Comparison of ENCODE assay signal across 13 cellular contexts in genomic region chrX:38896724-38897298, GRCh38.
DNase-seq lines count a peak whose midpoint lies in the region; ATAC-seq lines count a peak whose summit lies in the region.
"Had no signal": no experiment of that assay in that cellular context is flagged by ENCODE, and none has a peak within 500 bp of the region (broad histone marks: within the 10 kb centered on the region; RNA-seq: fewer than 3 reads in every experiment).

No MANE protein-coding gene starts in this region.

- peak; percentile 64 for ATAC-seq in GM18858 (IDR thresholded peaks at IDR 0.05; ENCODE audit: unreplicated experiment)
- ATAC-seq in GM21423 (IDR thresholded peaks at IDR 0.05; ENCODE audit: unreplicated experiment), result peak; percentile 74
- peak; percentile 66 for ATAC-seq in HG03066 (IDR thresholded peaks at IDR 0.05; ENCODE audit: low read depth, unreplicated experiment)
- ATAC-seq in left lobe of liver, result peak; percentile 59
- ATAC-seq: SK-N-SH treated with all-trans-retinoic acid at 6 μM for 48 hours; stimulated activated naive B cell treated with anti-CD40 and anti-IgM and Interleukin-4, amounts not matched to agents 10 μg/mL and 1 μg/mL and 100 μg/mL, for 72 hours had no signal

- H3K9me3 Mint-ChIP-seq in activated naive CD4-positive, alpha-beta T cell treated with anti-CD3 and anti-CD28 coated beads, Interleukin-2, amount 10 ng/mL, durations not matched to agents 7 days and 5 days, result no peaks in the 10 kb centered on the region
- H3K9me3 Mint-ChIP-seq: activated naive CD4-positive, alpha-beta T cell treated with anti-CD3 and anti-CD28 coated beads, Interleukin-2, amount 50 U/mL, for 72 hours; stimulated activated naive B cell treated with anti-CD40 and anti-IgM and Interleukin-4, amounts not matched to agents 10 μg/mL and 1 μg/mL and 100 μg/mL, for 72 hours had no signal

- H3K36me3 Mint-ChIP-seq in activated naive CD4-positive, alpha-beta T cell treated with anti-CD3 and anti-CD28 coated beads, Interleukin-2, amount 10 ng/mL, durations not matched to agents 7 days and 5 days, result no peaks in the 10 kb centered on the region
- H3K36me3 Mint-ChIP-seq: activated naive CD4-positive, alpha-beta T cell treated with anti-CD3 and anti-CD28 coated beads, Interleukin-2, amount 50 U/mL, for 72 hours; stimulated activated naive B cell treated with anti-CD40 and anti-IgM and Interleukin-4, amounts not matched to agents 10 μg/mL and 1 μg/mL and 100 μg/mL, for 72 hours had no signal

- no peak overlapping the region for H3K4me3 Mint-ChIP-seq in activated naive CD4-positive, alpha-beta T cell treated with anti-CD3 and anti-CD28 coated beads, Interleukin-2, amount 10 ng/mL, durations not matched to agents 7 days and 5 days
- H3K4me3 Mint-ChIP-seq: stimulated activated naive B cell treated with anti-CD40 and anti-IgM and Interleukin-4, amounts not matched to agents 10 μg/mL and 1 μg/mL and 100 μg/mL, for 72 hours had no signal

- no peaks in the 10 kb centered on the region for H3K27me3 Mint-ChIP-seq in activated naive CD4-positive, alpha-beta T cell treated with anti-CD3 and anti-CD28 coated beads, Interleukin-2, amount 10 ng/mL, durations not matched to agents 7 days and 5 days

- DNase-seq in left lobe of liver (ENCODE audit: low spot score) (no peak), MV-4-11 (lab: John Stamatoyannopoulos, UW) (no peak), SKM-1 (lab: John Stamatoyannopoulos, UW; ENCODE audit: unreplicated experiment) (no peak)
- DNase-seq in activated naive CD4-positive, alpha-beta T cell treated with anti-CD3 and anti-CD28 coated beads, Interleukin-2, amount 10 ng/mL, durations not matched to agents 7 days and 5 days, result no peak
- DNase-seq: foreskin fibroblast; NCI-H1417; sigmoid colon; stimulated activated naive B cell treated with anti-CD40 and anti-IgM and Interleukin-4, amounts not matched to agents 10 μg/mL and 1 μg/mL and 100 μg/mL, for 72 hours had no signal

- H3K27ac Mint-ChIP-seq in activated naive CD4-positive, alpha-beta T cell treated with anti-CD3 and anti-CD28 coated beads, Interleukin-2, amount 10 ng/mL, durations not matched to agents 7 days and 5 days, result no peak overlapping the region
- H3K27ac Mint-ChIP-seq: activated naive CD4-positive, alpha-beta T cell treated with anti-CD3 and anti-CD28 coated beads, Interleukin-2, amount 50 U/mL, for 72 hours; stimulated activated naive B cell treated with anti-CD40 and anti-IgM and Interleukin-4, amounts not matched to agents 10 μg/mL and 1 μg/mL and 100 μg/mL, for 72 hours had no signal

- CTCF ChIA-PET in activated naive CD4-positive, alpha-beta T cell treated with anti-CD3 and anti-CD28 coated beads, Interleukin-2, amount 10 ng/mL, durations not matched to agents 7 days and 5 days (lab: Charles Lee), result no interaction called here

- H3K4me1 Mint-ChIP-seq in activated naive CD4-positive, alpha-beta T cell treated with anti-CD3 and anti-CD28 coated beads, Interleukin-2, amount 10 ng/mL, durations not matched to agents 7 days and 5 days, result peaks cover 11% of the 10 kb centered on the region
